In the genomic region with DNA sequence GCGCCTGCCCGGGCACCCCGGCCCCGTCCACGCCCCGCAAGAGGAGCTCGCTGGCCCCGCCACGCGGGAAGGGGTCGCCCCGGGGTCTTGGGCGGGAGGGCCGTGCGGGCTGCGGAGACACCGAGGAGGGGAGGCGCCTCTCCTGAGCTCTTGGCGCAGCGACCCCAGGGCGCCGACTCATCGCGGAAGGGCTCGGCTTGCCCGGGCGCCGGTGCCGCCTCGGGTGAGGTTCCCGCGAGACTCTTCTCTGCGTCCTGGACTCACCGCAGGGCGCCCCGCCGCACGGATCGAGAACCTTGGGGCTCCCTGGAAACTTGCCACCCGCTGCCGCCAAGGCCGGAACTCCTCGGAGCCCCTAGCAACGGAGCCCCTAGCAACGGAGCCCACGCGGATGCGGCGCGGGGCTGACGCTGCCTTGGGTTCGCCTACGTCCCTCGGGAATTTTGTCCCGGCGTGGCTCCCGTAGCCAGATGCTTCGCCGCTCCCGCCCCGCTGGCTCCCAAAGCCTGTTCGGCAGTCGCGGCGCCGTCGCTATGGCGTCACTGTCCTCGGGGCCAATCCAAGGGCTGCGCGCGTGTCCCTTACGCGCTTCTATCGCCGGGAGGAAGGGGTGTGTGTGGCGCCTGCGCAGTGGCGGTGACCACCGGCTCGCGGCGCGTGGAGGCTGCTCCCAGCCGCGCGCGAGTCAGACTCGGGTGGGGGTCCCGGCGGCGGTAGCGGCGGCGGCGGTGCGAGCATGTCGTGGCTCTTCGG, we compare ENCODE assay signal across 1 cellular context.
A peak's percentile ranks its signal among the peaks of the same experiment; 100 is the strongest.
TF ChIP-seq lines count a peak whose summit lies in the region.

TSS of gene ATAD3A (plus strand) at position 630 of the 753 bp plus-strand sequence. CDS start at position 737, 107 bp downstream.

TF ChIP-seq in WTC11, 78 proteins besides CTCF, POLR2A, EP300 and RAD21 (continued from another document and continues in another):
- TF ChIP-seq, protein P1, sequence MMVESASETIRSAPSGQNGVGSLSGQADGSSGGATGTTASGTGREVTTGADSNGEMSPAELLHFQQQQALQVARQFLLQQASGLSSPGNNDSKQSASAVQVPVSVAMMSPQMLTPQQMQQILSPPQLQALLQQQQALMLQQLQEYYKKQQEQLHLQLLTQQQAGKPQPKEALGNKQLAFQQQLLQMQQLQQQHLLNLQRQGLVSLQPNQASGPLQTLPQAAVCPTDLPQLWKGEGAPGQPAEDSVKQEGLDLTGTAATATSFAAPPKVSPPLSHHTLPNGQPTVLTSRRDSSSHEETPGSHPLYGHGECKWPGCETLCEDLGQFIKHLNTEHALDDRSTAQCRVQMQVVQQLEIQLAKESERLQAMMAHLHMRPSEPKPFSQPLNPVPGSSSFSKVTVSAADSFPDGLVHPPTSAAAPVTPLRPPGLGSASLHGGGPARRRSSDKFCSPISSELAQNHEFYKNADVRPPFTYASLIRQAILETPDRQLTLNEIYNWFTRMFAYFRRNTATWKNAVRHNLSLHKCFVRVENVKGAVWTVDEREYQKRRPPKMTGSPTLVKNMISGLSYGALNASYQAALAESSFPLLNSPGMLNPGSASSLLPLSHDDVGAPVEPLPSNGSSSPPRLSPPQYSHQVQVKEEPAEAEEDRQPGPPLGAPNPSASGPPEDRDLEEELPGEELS (CRISPR knock-in tag; IDR thresholded peaks at IDR 0.05), result peak; percentile 88
- TF ChIP-seq ZNF121 (CRISPR knock-in tag; IDR thresholded peaks at IDR 0.05) (no peak), HMGA2 (CRISPR knock-in tag; IDR thresholded peaks at IDR 0.05) (no peak), FOXJ3 (CRISPR knock-in tag; IDR thresholded peaks at IDR 0.05; ENCODE audit: borderline replicate concordance) (no peak), E2F1 (CRISPR knock-in tag; IDR thresholded peaks at IDR 0.05) (no peak), PRRX2 (CRISPR knock-in tag; IDR thresholded peaks at IDR 0.05) (no peak), NFYB (CRISPR knock-in tag; conservative IDR thresholded peaks at IDR 0.05; ENCODE audit: low read depth) (peak; percentile 92), MYBL2 (CRISPR knock-in tag; IDR thresholded peaks at IDR 0.05) (peak; percentile 94), GABPB1 (CRISPR knock-in tag; IDR thresholded peaks at IDR 0.05) (peak; percentile 27), NR1H2 (CRISPR knock-in tag; IDR thresholded peaks at IDR 0.05) (no peak), ETV6 (CRISPR knock-in tag; IDR thresholded peaks at IDR 0.05) (peak; percentile 84; the same call in 1 of the 2 replicates), NFATC4 (CRISPR knock-in tag; IDR thresholded peaks at IDR 0.05) (no peak), ZSCAN18 (CRISPR knock-in tag; IDR thresholded peaks at IDR 0.05) (no peak), AFF4 (CRISPR knock-in tag; IDR thresholded peaks at IDR 0.05; ENCODE audit: borderline replicate concordance) (no peak), ZBTB21 (CRISPR knock-in tag; IDR thresholded peaks at IDR 0.05; ENCODE audit: borderline replicate concordance) (no peak), CBFB (CRISPR knock-in tag; IDR thresholded peaks at IDR 0.05; ENCODE audit: low read depth) (0 out of 2 replicates have a peak, but pooled peaks have one; percentile 69), SP1 (CRISPR knock-in tag; conservative IDR thresholded peaks at IDR 0.05) (peak; percentile 94), ATF6 (CRISPR knock-in tag; IDR thresholded peaks at IDR 0.05) (no peak)
- TF ChIP-seq, protein P2, sequence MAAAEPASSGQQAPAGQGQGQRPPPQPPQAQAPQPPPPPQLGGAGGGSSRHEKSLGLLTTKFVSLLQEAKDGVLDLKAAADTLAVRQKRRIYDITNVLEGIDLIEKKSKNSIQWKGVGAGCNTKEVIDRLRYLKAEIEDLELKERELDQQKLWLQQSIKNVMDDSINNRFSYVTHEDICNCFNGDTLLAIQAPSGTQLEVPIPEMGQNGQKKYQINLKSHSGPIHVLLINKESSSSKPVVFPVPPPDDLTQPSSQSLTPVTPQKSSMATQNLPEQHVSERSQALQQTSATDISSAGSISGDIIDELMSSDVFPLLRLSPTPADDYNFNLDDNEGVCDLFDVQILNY (CRISPR knock-in tag; IDR thresholded peaks at IDR 0.05), result peak; percentile 94
- TF ChIP-seq, protein P3, sequence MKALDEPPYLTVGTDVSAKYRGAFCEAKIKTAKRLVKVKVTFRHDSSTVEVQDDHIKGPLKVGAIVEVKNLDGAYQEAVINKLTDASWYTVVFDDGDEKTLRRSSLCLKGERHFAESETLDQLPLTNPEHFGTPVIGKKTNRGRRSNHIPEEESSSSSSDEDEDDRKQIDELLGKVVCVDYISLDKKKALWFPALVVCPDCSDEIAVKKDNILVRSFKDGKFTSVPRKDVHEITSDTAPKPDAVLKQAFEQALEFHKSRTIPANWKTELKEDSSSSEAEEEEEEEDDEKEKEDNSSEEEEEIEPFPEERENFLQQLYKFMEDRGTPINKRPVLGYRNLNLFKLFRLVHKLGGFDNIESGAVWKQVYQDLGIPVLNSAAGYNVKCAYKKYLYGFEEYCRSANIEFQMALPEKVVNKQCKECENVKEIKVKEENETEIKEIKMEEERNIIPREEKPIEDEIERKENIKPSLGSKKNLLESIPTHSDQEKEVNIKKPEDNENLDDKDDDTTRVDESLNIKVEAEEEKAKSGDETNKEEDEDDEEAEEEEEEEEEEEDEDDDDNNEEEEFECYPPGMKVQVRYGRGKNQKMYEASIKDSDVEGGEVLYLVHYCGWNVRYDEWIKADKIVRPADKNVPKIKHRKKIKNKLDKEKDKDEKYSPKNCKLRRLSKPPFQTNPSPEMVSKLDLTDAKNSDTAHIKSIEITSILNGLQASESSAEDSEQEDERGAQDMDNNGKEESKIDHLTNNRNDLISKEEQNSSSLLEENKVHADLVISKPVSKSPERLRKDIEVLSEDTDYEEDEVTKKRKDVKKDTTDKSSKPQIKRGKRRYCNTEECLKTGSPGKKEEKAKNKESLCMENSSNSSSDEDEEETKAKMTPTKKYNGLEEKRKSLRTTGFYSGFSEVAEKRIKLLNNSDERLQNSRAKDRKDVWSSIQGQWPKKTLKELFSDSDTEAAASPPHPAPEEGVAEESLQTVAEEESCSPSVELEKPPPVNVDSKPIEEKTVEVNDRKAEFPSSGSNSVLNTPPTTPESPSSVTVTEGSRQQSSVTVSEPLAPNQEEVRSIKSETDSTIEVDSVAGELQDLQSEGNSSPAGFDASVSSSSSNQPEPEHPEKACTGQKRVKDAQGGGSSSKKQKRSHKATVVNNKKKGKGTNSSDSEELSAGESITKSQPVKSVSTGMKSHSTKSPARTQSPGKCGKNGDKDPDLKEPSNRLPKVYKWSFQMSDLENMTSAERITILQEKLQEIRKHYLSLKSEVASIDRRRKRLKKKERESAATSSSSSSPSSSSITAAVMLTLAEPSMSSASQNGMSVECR (CRISPR knock-in tag; IDR thresholded peaks at IDR 0.05; ENCODE audit: borderline replicate concordance), result peak; percentile 84; the same call in 1 of the 2 replicates
- TF ChIP-seq, protein P4, sequence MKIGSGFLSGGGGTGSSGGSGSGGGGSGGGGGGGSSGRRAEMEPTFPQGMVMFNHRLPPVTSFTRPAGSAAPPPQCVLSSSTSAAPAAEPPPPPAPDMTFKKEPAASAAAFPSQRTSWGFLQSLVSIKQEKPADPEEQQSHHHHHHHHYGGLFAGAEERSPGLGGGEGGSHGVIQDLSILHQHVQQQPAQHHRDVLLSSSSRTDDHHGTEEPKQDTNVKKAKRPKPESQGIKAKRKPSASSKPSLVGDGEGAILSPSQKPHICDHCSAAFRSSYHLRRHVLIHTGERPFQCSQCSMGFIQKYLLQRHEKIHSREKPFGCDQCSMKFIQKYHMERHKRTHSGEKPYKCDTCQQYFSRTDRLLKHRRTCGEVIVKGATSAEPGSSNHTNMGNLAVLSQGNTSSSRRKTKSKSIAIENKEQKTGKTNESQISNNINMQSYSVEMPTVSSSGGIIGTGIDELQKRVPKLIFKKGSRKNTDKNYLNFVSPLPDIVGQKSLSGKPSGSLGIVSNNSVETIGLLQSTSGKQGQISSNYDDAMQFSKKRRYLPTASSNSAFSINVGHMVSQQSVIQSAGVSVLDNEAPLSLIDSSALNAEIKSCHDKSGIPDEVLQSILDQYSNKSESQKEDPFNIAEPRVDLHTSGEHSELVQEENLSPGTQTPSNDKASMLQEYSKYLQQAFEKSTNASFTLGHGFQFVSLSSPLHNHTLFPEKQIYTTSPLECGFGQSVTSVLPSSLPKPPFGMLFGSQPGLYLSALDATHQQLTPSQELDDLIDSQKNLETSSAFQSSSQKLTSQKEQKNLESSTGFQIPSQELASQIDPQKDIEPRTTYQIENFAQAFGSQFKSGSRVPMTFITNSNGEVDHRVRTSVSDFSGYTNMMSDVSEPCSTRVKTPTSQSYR (CRISPR knock-in tag; IDR thresholded peaks at IDR 0.05), result no peak
- TF ChIP-seq, protein P5, sequence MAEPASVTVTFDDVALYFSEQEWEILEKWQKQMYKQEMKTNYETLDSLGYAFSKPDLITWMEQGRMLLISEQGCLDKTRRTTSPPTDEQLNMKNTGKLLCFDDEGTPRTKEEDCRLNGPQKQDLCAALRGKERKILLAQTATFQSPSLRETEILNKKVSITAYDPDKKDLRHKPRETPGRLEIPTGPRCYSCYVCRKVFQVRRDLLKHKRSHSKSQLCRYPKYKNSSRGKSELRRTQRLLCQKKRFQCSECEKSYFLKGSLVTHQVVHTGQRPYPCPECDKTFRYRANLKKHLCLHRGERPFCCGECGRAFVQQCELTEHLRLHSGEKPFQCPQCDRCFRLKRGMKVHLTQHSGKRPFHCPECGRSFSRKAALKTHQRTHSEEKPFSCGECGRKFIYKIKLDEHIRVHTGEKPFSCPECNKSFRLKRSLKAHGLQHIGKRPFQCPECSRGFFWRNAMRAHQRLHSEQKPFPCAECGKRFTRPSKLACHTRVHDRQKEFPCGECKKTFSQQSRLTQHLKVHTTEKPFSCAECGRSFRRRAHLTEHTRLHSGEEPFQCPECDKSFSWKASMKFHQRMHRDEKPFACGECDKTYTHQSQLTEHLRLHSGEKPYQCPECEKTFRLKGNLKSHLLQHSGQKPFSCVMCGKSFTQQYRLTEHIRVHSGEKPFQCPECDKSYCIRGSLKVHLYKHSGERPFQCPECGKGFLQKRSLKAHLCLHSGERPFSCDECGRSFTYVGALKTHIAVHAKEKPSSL (CRISPR knock-in tag; conservative IDR thresholded peaks at IDR 0.05), result no peak
- TF ChIP-seq, protein P6, sequence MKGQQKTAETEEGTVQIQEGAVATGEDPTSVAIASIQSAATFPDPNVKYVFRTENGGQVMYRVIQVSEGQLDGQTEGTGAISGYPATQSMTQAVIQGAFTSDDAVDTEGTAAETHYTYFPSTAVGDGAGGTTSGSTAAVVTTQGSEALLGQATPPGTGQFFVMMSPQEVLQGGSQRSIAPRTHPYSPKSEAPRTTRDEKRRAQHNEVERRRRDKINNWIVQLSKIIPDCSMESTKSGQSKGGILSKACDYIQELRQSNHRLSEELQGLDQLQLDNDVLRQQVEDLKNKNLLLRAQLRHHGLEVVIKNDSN (CRISPR knock-in tag; IDR thresholded peaks at IDR 0.05), result peak; percentile 58; the same call in 1 of the 2 replicates
- TF ChIP-seq, protein P7, sequence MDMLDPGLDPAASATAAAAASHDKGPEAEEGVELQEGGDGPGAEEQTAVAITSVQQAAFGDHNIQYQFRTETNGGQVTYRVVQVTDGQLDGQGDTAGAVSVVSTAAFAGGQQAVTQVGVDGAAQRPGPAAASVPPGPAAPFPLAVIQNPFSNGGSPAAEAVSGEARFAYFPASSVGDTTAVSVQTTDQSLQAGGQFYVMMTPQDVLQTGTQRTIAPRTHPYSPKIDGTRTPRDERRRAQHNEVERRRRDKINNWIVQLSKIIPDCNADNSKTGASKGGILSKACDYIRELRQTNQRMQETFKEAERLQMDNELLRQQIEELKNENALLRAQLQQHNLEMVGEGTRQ (CRISPR knock-in tag; IDR thresholded peaks at IDR 0.05), result no peak
